Comparison of ENCODE assay signal across 10 cellular contexts in genomic region chr6:1335367-1336037, GRCh38. TPM values are rescaled to one million over a fixed set of nuclear protein-coding genes. Genes with fewer than 3 reads are reported as not detected.
DNase-seq lines count a peak whose midpoint lies in the region; ATAC-seq and TF ChIP-seq lines count a peak whose summit lies in the region.
"Had no signal": no experiment of that assay in that cellular context is flagged by ENCODE, and none has a peak within 500 bp of the region (broad histone marks: within the 10 kb centered on the region; RNA-seq: fewer than 3 reads in every experiment).

No MANE protein-coding gene starts in this region.

- peak overlapping the region; percentile 72 for H3K4me2 ChIP-seq in HCT116 (ENCODE audit: low read length)
- H3K4me2 ChIP-seq in skeletal muscle satellite cell (ENCODE audit: low read length), result peak overlapping the region; percentile 36

- H3K9me3 ChIP-seq in HCT116 (ENCODE audit: control insufficient read depth in 1 of 2, insufficient read depth in 1 of 2, low read depth in 1 of 2, low read length in 2 of 2) (no peaks in the 10 kb centered on the region), SJCRH30 (replicated peaks) (no peaks in the 10 kb centered on the region), gastroesophageal sphincter (peaks cover 0 to 1% (median 0%) of the 10 kb centered on the region in 3 donors), skeletal muscle satellite cell (replicated peaks; ENCODE audit: low read length) (no peaks in the 10 kb centered on the region)
- no peaks in the 10 kb centered on the region for H3K9me3 ChIP-seq in naive thymus-derived CD4-positive, alpha-beta T cell (ENCODE audit: control insufficient read depth in 2 of 3, low read length in 3 of 3)

- peaks cover 0 to 16% (median 3%) of the 10 kb centered on the region in 11 donors for H3K9me3 Mint-ChIP-seq in naive thymus-derived CD4-positive, alpha-beta T cell
- peaks cover 0 to 5% (median 3%) of the 10 kb centered on the region in 3 donors for H3K9me3 Mint-ChIP-seq in T-cell

- POLR2A ChIA-PET in HCT116 (lab: Charles Lee) (interaction anchor here (1.2 kb wide), 1 partner anchor 422 kb away, joined by 3 read pairs; no protein-coding TSS in a partner anchor), T-cell (lab: Charles Lee) (no interaction called here)
- POLR2A ChIA-PET in naive thymus-derived CD4-positive, alpha-beta T cell (lab: Charles Lee), result no interaction called here

- no peaks in the 10 kb centered on the region for H3K79me2 ChIP-seq in HCT116 (ENCODE audit: insufficient read depth, low read length)

- peaks cover 23 to 48% (median 32%) of the 10 kb centered on the region in 5 donors for H3K27me3 Mint-ChIP-seq in naive thymus-derived CD4-positive, alpha-beta T cell
- peaks cover 25 to 30% of the 10 kb centered on the region in 2 donors for H3K27me3 Mint-ChIP-seq in T-cell

- DNase-seq in HCT116 (ENCODE audit: low read depth, low spot score) (peak; percentile 87), SJCRH30 (peak; percentile 15 to 26), DMS79 (lab: John Stamatoyannopoulos, UW) (no peak), T-cell (no peak), KBM-7 (no peak)
- DNase-seq in naive thymus-derived CD4-positive, alpha-beta T cell, result no peak
- DNase-seq: activated CD4-positive, alpha-beta T cell treated with anti-CD3 and anti-CD28 coated beads for 1 hour had no signal

- H3K4me1 Mint-ChIP-seq in naive thymus-derived CD4-positive, alpha-beta T cell, result peaks cover 0 to 3% (median 0%) of the 10 kb centered on the region in 7 donors
- H3K4me1 Mint-ChIP-seq in T-cell, result no peaks in the 10 kb centered on the region
- H3K4me1 Mint-ChIP-seq: IgD-negative memory B cell had no signal

- peak overlapping the region; percentile 63 for H3K27ac ChIP-seq in HCT116 (ENCODE audit: low read depth, low read length)
- H3K27ac ChIP-seq in SJCRH30, result no peak overlapping the region
- H3K27ac ChIP-seq in gastroesophageal sphincter, result peak overlapping the region; percentile 49 to 71 (median 60)
- no peak overlapping the region for H3K27ac ChIP-seq in naive thymus-derived CD4-positive, alpha-beta T cell (ENCODE audit: low read depth, low read length)

- peak overlapping the region; percentile 19 for H3K9ac ChIP-seq in HCT116 (ENCODE audit: low read length)
- no peak overlapping the region for H3K9ac ChIP-seq in skeletal muscle satellite cell (ENCODE audit: low read depth, low read length)

- ATAC-seq in HCT116, result peak; percentile 92
- ATAC-seq in gastroesophageal sphincter, result peak; percentile 94
- no peak for ATAC-seq in naive thymus-derived CD4-positive, alpha-beta T cell
- no peak for ATAC-seq in T-cell (replicated peaks in 1 of 4)

- no peaks in the 10 kb centered on the region for H3K9me2 ChIP-seq in HCT116 (ENCODE audit: insufficient read depth)

- 58 to 59% methylated on average over 3 to 13 of the region's 14 CpGs for WGBS in gastroesophageal sphincter (ENCODE audit: low coverage in 1 of 2), 2 donors

- CTCF ChIA-PET in HCT116 (lab: Charles Lee), result interaction anchor here (1.1 to 2.9 kb wide), 6 partner anchors 101 to 742 kb away, joined by 3 to 19 read pairs (median 5); partner anchors contain the start of gene EXOC2
- CTCF ChIA-PET in naive thymus-derived CD4-positive, alpha-beta T cell (lab: Charles Lee), result no interaction called here
- CTCF ChIA-PET in T-cell (lab: Charles Lee), result no interaction called here

- in situ Hi-C loops in KBM-7 (cut with MboI; ENCODE audit: low pct_unique_long_range_greater_than_20kb, low sequenced_read_pairs), result no loop called here

- H3K4me1 ChIP-seq in HCT116 (ENCODE audit: control insufficient read depth in 1 of 2, insufficient read depth in 2 of 2, low read length in 2 of 2) (peaks cover 9 to 33% of the 10 kb centered on the region in 2 experiments; a peak in 3 of 4 replicates), SJCRH30 (no peaks in the 10 kb centered on the region), gastroesophageal sphincter (peaks cover 0 to 24% (median 12%) of the 10 kb centered on the region in 3 donors), skeletal muscle satellite cell (ENCODE audit: control insufficient read depth, insufficient read depth, low read length) (peaks cover 7% of the 10 kb centered on the region)
- no peaks in the 10 kb centered on the region for H3K4me1 ChIP-seq in naive thymus-derived CD4-positive, alpha-beta T cell (ENCODE audit: control insufficient read depth in 2 of 2, insufficient read depth in 2 of 2, low read length in 2 of 2)

- H3K36me3 Mint-ChIP-seq in naive thymus-derived CD4-positive, alpha-beta T cell, result peaks cover 0 to under 1% (median 0%) of the 10 kb centered on the region in 5 donors
- H3K36me3 Mint-ChIP-seq in T-cell, result no peaks in the 10 kb centered on the region

- H3K36me3 ChIP-seq in HCT116 (ENCODE audit: control insufficient read depth in 1 of 2, insufficient read depth in 2 of 2, low read length in 2 of 2), result no peaks in the 10 kb centered on the region
- H3K36me3 ChIP-seq in SJCRH30, result no peaks in the 10 kb centered on the region
- H3K36me3 ChIP-seq in gastroesophageal sphincter, result no peaks in the 10 kb centered on the region
- no peaks in the 10 kb centered on the region for H3K36me3 ChIP-seq in skeletal muscle satellite cell (ENCODE audit: insufficient read depth, low read length)
- no peaks in the 10 kb centered on the region for H3K36me3 ChIP-seq in naive thymus-derived CD4-positive, alpha-beta T cell (ENCODE audit: control insufficient read depth in 2 of 3, insufficient read depth in 3 of 3, low read length in 3 of 3)

- no peak overlapping the region for H3K4me3 Mint-ChIP-seq in naive thymus-derived CD4-positive, alpha-beta T cell
- no peak overlapping the region for H3K4me3 Mint-ChIP-seq in T-cell
- H3K4me3 Mint-ChIP-seq: IgD-negative memory B cell had no signal

- intact Hi-C loops in HCT116 (cut with micrococcal nuclease), result loop anchor here (1.0 to 5.0 kb wide), 4 partner anchors 422 to 743 kb away; no protein-coding TSS in a partner anchor
- intact Hi-C loops in naive thymus-derived CD4-positive, alpha-beta T cell (cut with micrococcal nuclease), result no loop called here

- H3K27me3 ChIP-seq in HCT116 (ENCODE audit: insufficient read depth, low read length) (no peaks in the 10 kb centered on the region), SJCRH30 (no peaks in the 10 kb centered on the region), gastroesophageal sphincter (no peaks in the 10 kb centered on the region), skeletal muscle satellite cell (ENCODE audit: control insufficient read depth, insufficient read depth, low read length) (peaks cover 3% of the 10 kb centered on the region)
- no peaks in the 10 kb centered on the region for H3K27me3 ChIP-seq in naive thymus-derived CD4-positive, alpha-beta T cell (ENCODE audit: control insufficient read depth in 2 of 2, insufficient read depth in 2 of 2, low read length in 2 of 2)

- H3K4me3 ChIP-seq in HCT116 (replicated peaks in 1 of 2; ENCODE audit: low read depth in 1 of 2, low read length in 2 of 2) (peak overlapping the region; percentile 10 to 40; a peak in 3 of 4 replicates), SJCRH30 (no peak overlapping the region), gastroesophageal sphincter (no peak overlapping the region), skeletal muscle satellite cell (ENCODE audit: low read length) (no peak overlapping the region)
- no peak overlapping the region for H3K4me3 ChIP-seq in naive thymus-derived CD4-positive, alpha-beta T cell (ENCODE audit: low read length)

- TF ChIP-seq CTCF in HCT116 (IDR thresholded peaks at IDR 0.05 in 2 of 3, conservative IDR thresholded peaks at IDR 0.05 in 1 of 3; ENCODE audit: borderline replicate concordance in 1 of 3, insufficient read depth in 1 of 3, low read depth in 2 of 3, low read length in 2 of 3) (no peak), gastroesophageal sphincter (IDR thresholded peaks at IDR 0.05) (no peak)

- peak; percentile 48 for TF ChIP-seq RAD21 in HCT116 (IDR thresholded peaks at IDR 0.05; ENCODE audit: low read depth)

- RAD21 ChIA-PET in HCT116 (lab: Charles Lee; ENCODE audit: low non-redundant PET in 1 of 2, low total read pairs in 2 of 2, uncharacterized antibody in 2 of 2, unreplicated experiment in 2 of 2), result interaction anchor here (0.6 to 1.2 kb wide), 6 partner anchors 62 to 742 kb away, joined by 3 to 8 read pairs (median 3); no protein-coding TSS in a partner anchor

- peak overlapping the region; percentile 27 for H2AFZ ChIP-seq in HCT116 (ENCODE audit: low read depth, low read length, poor library complexity, severe bottlenecking)

- H3K27ac Mint-ChIP-seq in naive thymus-derived CD4-positive, alpha-beta T cell, result no peak overlapping the region
- no peak overlapping the region for H3K27ac Mint-ChIP-seq in T-cell
- H3K27ac Mint-ChIP-seq: IgD-negative memory B cell had no signal

- no peaks in the 10 kb centered on the region for H4K20me1 ChIP-seq in HCT116 (ENCODE audit: insufficient read depth)

- BruUV-seq in HCT116 (replicated peaks; lab: Mats Ljungman, UMichigan), result no TSS peak

- TF ChIP-seq EP300 in gastroesophageal sphincter (IDR thresholded peaks at IDR 0.05), result no peak

- TF ChIP-seq POLR2A in HCT116 (IDR thresholded peaks at IDR 0.05; ENCODE audit: borderline replicate concordance, extremely low read depth, insufficient read depth, insufficient read length), result no peak
- no peak for TF ChIP-seq POLR2A in gastroesophageal sphincter (IDR thresholded peaks at IDR 0.05)

TF ChIP-seq in HCT116, 20 proteins besides CTCF, POLR2A, EP300 and RAD21 (continues in another document):
- TF ChIP-seq EZH2 (IDR thresholded peaks at IDR 0.05) (no peak), EGR1 (IDR thresholded peaks at IDR 0.05; ENCODE audit: low read depth) (peak; percentile 17; the same call in 1 of the 2 replicates), TCF7L2 (IDR thresholded peaks at IDR 0.05; ENCODE audit: borderline replicate concordance, extremely low read depth, insufficient read depth, insufficient read length) (peak; percentile 60), MAX (IDR thresholded peaks at IDR 0.05) (peak; percentile 65; the same call in 1 of the 2 replicates)

RNA-seq across cellular contexts. Expression of gene FOXQ1, which starts 23.6 kb away (rescaled TPM):
- total RNA-seq in HCT116 (2021; ENCODE audit: unreplicated experiment) (0.42 TPM), gastroesophageal sphincter (1 to 10 TPM in 3 of 4 donors, under 1 TPM in 1; 0.40 to 7.0 (median 4.5) TPM), T-cell (under 1 TPM in 1 of 5 donors, not detected in 4; 0.09 TPM)
- 0.20 and 0.62 TPM in 2 replicates for polyA plus RNA-seq in HCT116 (2012)
- not detected in 2 replicates for total RNA-seq in SJCRH30 (2014; rRNA removed; shearing (Covaris generic))
- total RNA-seq in skeletal muscle satellite cell (2012; rRNA removed), result 0.25 and 0.87 TPM in 2 replicates
- total RNA-seq in naive thymus-derived CD4-positive, alpha-beta T cell, result not detected
- polyA plus RNA-seq in naive thymus-derived CD4-positive, alpha-beta T cell, result not detected
- polyA plus RNA-seq: IgD-negative memory B cell had no signal

RNA-seq across cellular contexts. Expression of gene FOXF2, which starts 53.9 kb away (rescaled TPM):
- total RNA-seq in HCT116 (2021; ENCODE audit: unreplicated experiment) (not detected), gastroesophageal sphincter (100 to 1,000 TPM in 2 of 4 donors, 10 to 100 TPM in 2; 41.7 to 154 (median 91.9) TPM), T-cell (not detected)
- polyA plus RNA-seq in HCT116 (2012), result not detected in 2 replicates
- total RNA-seq in SJCRH30 (2014; rRNA removed; shearing (Covaris generic)), result 2.8 and 3.7 TPM in 2 replicates
- total RNA-seq in skeletal muscle satellite cell (2012; rRNA removed), result 2.3 and 4.4 TPM in 2 replicates
- total RNA-seq in naive thymus-derived CD4-positive, alpha-beta T cell, result not detected
- not detected for polyA plus RNA-seq in naive thymus-derived CD4-positive, alpha-beta T cell
- polyA plus RNA-seq: IgD-negative memory B cell had no signal

Comparison
In these comparisons a context has a peak if more than half of its experiments do, and no peak if none do; other contexts are left out.
1. ATAC-seq: peak in HCT116 (single experiment) and gastroesophageal sphincter (single experiment); none in naive thymus-derived CD4-positive, alpha-beta T cell (single experiment) and T-cell (0 of 4).
2. DNase-seq: peak in HCT116 (single experiment) and SJCRH30 (2 of 2); none in naive thymus-derived CD4-positive, alpha-beta T cell (0 of 9), DMS79 (single experiment), T-cell (0 of 34) and KBM-7 (single experiment).
3. H3K27ac ChIP-seq: peak in HCT116 (single experiment) and gastroesophageal sphincter (4 of 4); none in SJCRH30 (single experiment) and naive thymus-derived CD4-positive, alpha-beta T cell (single experiment).
4. H3K4me3 ChIP-seq: peak in HCT116 (2 of 2); none in SJCRH30 (single experiment), gastroesophageal sphincter (0 of 2), skeletal muscle satellite cell (single experiment) and naive thymus-derived CD4-positive, alpha-beta T cell (single experiment).